In genomic region chr1:205124726-205125125, GRCh38 we compare ENCODE assay signal across 1 cellular context.
TF ChIP-seq lines count a peak whose summit lies in the region.

No MANE protein-coding gene starts in this region.

TF ChIP-seq in WTC11, 78 proteins besides CTCF, POLR2A, EP300 and RAD21 (continued from another document):
- TF ChIP-seq ZNF532 (CRISPR knock-in tag; IDR thresholded peaks at IDR 0.05; ENCODE audit: borderline replicate concordance) = no peak
- TF ChIP-seq E2F5 (CRISPR knock-in tag; IDR thresholded peaks at IDR 0.05) = no peak
- no peak for TF ChIP-seq HMGA2 (CRISPR knock-in tag; IDR thresholded peaks at IDR 0.05)
- TF ChIP-seq ZNF219 (CRISPR knock-in tag; IDR thresholded peaks at IDR 0.05; ENCODE audit: borderline replicate concordance) = no peak
- no peak for TF ChIP-seq ATF2 (CRISPR knock-in tag; IDR thresholded peaks at IDR 0.05; ENCODE audit: borderline replicate concordance, low read depth)
- no peak for TF ChIP-seq TP53 (CRISPR knock-in tag; IDR thresholded peaks at IDR 0.05)
- TF ChIP-seq CREM (CRISPR knock-in tag; IDR thresholded peaks at IDR 0.05) = no peak
- no peak for TF ChIP-seq SP1 (CRISPR knock-in tag; conservative IDR thresholded peaks at IDR 0.05)
- TF ChIP-seq OVOL2 (CRISPR knock-in tag; IDR thresholded peaks at IDR 0.05; ENCODE audit: borderline replicate concordance) = no peak
- no peak for TF ChIP-seq USF2 (CRISPR knock-in tag; IDR thresholded peaks at IDR 0.05)
- no peak for TF ChIP-seq FOXP1 (CRISPR knock-in tag; IDR thresholded peaks at IDR 0.05; ENCODE audit: borderline replicate concordance)
- TF ChIP-seq CREB1 (CRISPR knock-in tag; IDR thresholded peaks at IDR 0.05) = no peak
